Comparison of ENCODE assay signal across 25 cellular contexts in genomic region chr16:78274771-78275170, GRCh38.
"Had no signal": no experiment of that assay in that cellular context is flagged by ENCODE, and none has a peak within 500 bp of the region (broad histone marks: within the 10 kb centered on the region; RNA-seq: fewer than 3 reads in every experiment).

No MANE protein-coding gene starts in this region.

- H3K4me1 ChIP-seq: SJSA1 had no signal

- FAIRE-seq: HepG2, HTR-8/SVneo, RCC 7860 had no signal

- H3K27me3 ChIP-seq: MG63, SJSA1 had no signal

- H3K9me3 ChIP-seq: MG63 had no signal

- H3K36me3 ChIP-seq: MG63, SJSA1 had no signal

- H3K4me3 ChIP-seq: MG63, SJSA1, SK-N-MC had no signal

- H3K27ac ChIP-seq: SJSA1, SK-N-MC had no signal

- ATAC-seq: HepG2 had no signal

- DNase-seq: IMR-90, Karpas-422, KG1, MG63, NCI-H1092, NCI-H1105 treated with DMSO at 0.1 percent for 48 hours, NCI-H1417 treated with DMSO at 0.1 percent for 48 hours, NCI-H187, NCI-H2029, NCI-H2081 treated with DMSO at 0.1 percent for 48 hours, NCI-H2171, NCI-H226, NCI-H446, NCI-H510A, NCI-H524 treated with DMSO at 0.1 percent for 48 hours, NCI-H69, NCI-H774, Right ventricle myocardium superior, RPMI8226, SIG-M5 had no signal
